In genomic region chr2:11873346-11873745, GRCh38 we compare ENCODE assay signal across 22 cellular contexts.
DNase-seq lines count a peak whose midpoint lies in the region; ATAC-seq and TF ChIP-seq lines count a peak whose summit lies in the region.
"Had no signal": no experiment of that assay in that cellular context is flagged by ENCODE, and none has a peak within 500 bp of the region (broad histone marks: within the 10 kb centered on the region; RNA-seq: fewer than 3 reads in every experiment).

No MANE protein-coding gene starts in this region.

- H3K4me3 Mint-ChIP-seq in naive thymus-derived CD4-positive, alpha-beta T cell, result peak overlapping the region in 1 of 10 donors; percentile 1
- H3K4me3 Mint-ChIP-seq in WTC11, result no peak overlapping the region
- H3K4me3 Mint-ChIP-seq in osteocyte (ENCODE audit: unreplicated experiment), result no peak overlapping the region
- H3K4me3 Mint-ChIP-seq: activated B cell treated with CpG ODN at 0.5 μM for 24 hours; mesothelial cell of epicardium; stimulated activated effector memory CD8-positive, alpha-beta T cell treated with anti-CD3 and anti-CD28 coated beads, Interleukin-12 subunit alpha, Interleukin-12 subunit beta, amount 100 ng/mL, for 72 hours had no signal

- H3K9me3 ChIP-seq in naive thymus-derived CD4-positive, alpha-beta T cell (ENCODE audit: control insufficient read depth in 2 of 3, low read length in 3 of 3), result no peaks in the 10 kb centered on the region
- H3K9me3 ChIP-seq: gastrocnemius medialis, HAP-1, left ventricle myocardium inferior, spleen, suprapubic skin had no signal

- CTCF ChIA-PET in naive thymus-derived CD4-positive, alpha-beta T cell (lab: Charles Lee), result interaction anchor here (1.0 kb wide), 1 partner anchor 11 kb away, joined by 3 read pairs; no protein-coding TSS in a partner anchor
- CTCF ChIA-PET in WTC11 (lab: Charles Lee), result interaction anchor here (2.9 kb wide), 1 partner anchor 9 kb away, joined by 13 read pairs; no protein-coding TSS in a partner anchor

- intact Hi-C loops in naive thymus-derived CD4-positive, alpha-beta T cell (cut with micrococcal nuclease), result no loop called here

- H3K36me3 Mint-ChIP-seq in naive thymus-derived CD4-positive, alpha-beta T cell, result no peaks in the 10 kb centered on the region
- H3K36me3 Mint-ChIP-seq in WTC11 (no peaks in the 10 kb centered on the region), osteocyte (ENCODE audit: unreplicated experiment) (no peaks in the 10 kb centered on the region)
- H3K36me3 Mint-ChIP-seq: mesothelial cell of epicardium; naive thymus-derived CD8-positive, alpha-beta T cell; stimulated activated effector memory CD8-positive, alpha-beta T cell treated with anti-CD3 and anti-CD28 coated beads, Interleukin-12 subunit alpha, Interleukin-12 subunit beta, amount 100 ng/mL, for 72 hours had no signal

- no peak for TF ChIP-seq POLR2A in NB4 (IDR thresholded peaks at IDR 0.05; ENCODE audit: extremely low read depth, insufficient read length)

- H3K36me3 ChIP-seq in naive thymus-derived CD4-positive, alpha-beta T cell (ENCODE audit: control insufficient read depth in 2 of 3, insufficient read depth in 3 of 3, low read length in 3 of 3), result no peaks in the 10 kb centered on the region
- H3K36me3 ChIP-seq: gastrocnemius medialis, HAP-1, left ventricle myocardium inferior, spleen, suprapubic skin had no signal

- no peak overlapping the region for H3K4me3 ChIP-seq in NB4 (ENCODE audit: low read depth, low read length)
- no peak overlapping the region for H3K4me3 ChIP-seq in naive thymus-derived CD4-positive, alpha-beta T cell (ENCODE audit: low read length)
- H3K4me3 ChIP-seq: gastrocnemius medialis, HAP-1, left ventricle myocardium inferior, spleen, suprapubic skin had no signal

- H3K27me3 ChIP-seq in naive thymus-derived CD4-positive, alpha-beta T cell (ENCODE audit: control insufficient read depth in 2 of 2, insufficient read depth in 2 of 2, low read length in 2 of 2), result no peaks in the 10 kb centered on the region
- H3K27me3 ChIP-seq: gastrocnemius medialis, spleen, suprapubic skin had no signal

- peak; percentile 44 for ATAC-seq in naive thymus-derived CD4-positive, alpha-beta T cell
- ATAC-seq in WTC11, result no peak
- ATAC-seq: gastrocnemius medialis; naive thymus-derived CD8-positive, alpha-beta T cell; stimulated activated effector memory CD8-positive, alpha-beta T cell treated with anti-CD3 and anti-CD28 coated beads, Interleukin-12 subunit alpha, Interleukin-12 subunit beta, amount 100 ng/mL, for 72 hours had no signal

- TF ChIP-seq CTCF in NB4 (IDR thresholded peaks at IDR 0.05; ENCODE audit: low read depth, low read length), result no peak
- TF ChIP-seq CTCF in WTC11 (IDR thresholded peaks at IDR 0.05), result no peak
- no peak for TF ChIP-seq CTCF in osteocyte (IDR thresholded peaks at IDR 0.05)

- peak overlapping the region in 1 of 9 donors; percentile 59 for H3K27ac Mint-ChIP-seq in naive thymus-derived CD4-positive, alpha-beta T cell
- H3K27ac Mint-ChIP-seq in WTC11 (no peak overlapping the region), osteocyte (ENCODE audit: unreplicated experiment) (no peak overlapping the region)
- H3K27ac Mint-ChIP-seq: activated B cell treated with CpG ODN at 0.5 μM for 24 hours; mesothelial cell of epicardium; stimulated activated effector memory CD8-positive, alpha-beta T cell treated with anti-CD3 and anti-CD28 coated beads, Interleukin-12 subunit alpha, Interleukin-12 subunit beta, amount 100 ng/mL, for 72 hours had no signal

- H3K27ac ChIP-seq in naive thymus-derived CD4-positive, alpha-beta T cell (ENCODE audit: low read depth, low read length), result no peak overlapping the region
- H3K27ac ChIP-seq: gastrocnemius medialis, left ventricle myocardium inferior, suprapubic skin had no signal

- H3K4me1 Mint-ChIP-seq in naive thymus-derived CD4-positive, alpha-beta T cell, result peaks cover 0 to 18% (median 13%) of the 10 kb centered on the region in 7 donors
- H3K4me1 Mint-ChIP-seq in WTC11, result peaks cover 26% of the 10 kb centered on the region
- H3K4me1 Mint-ChIP-seq in osteocyte (ENCODE audit: unreplicated experiment), result no peaks in the 10 kb centered on the region
- H3K4me1 Mint-ChIP-seq: stimulated activated effector memory CD8-positive, alpha-beta T cell treated with anti-CD3 and anti-CD28 coated beads, Interleukin-12 subunit alpha, Interleukin-12 subunit beta, amount 100 ng/mL, for 72 hours had no signal

- POLR2A ChIA-PET in naive thymus-derived CD4-positive, alpha-beta T cell (lab: Charles Lee), result interaction anchor here (0.7 kb wide), 1 partner anchor 422 kb away, joined by 3 read pairs; no protein-coding TSS in a partner anchor
- POLR2A ChIA-PET in WTC11 (lab: Charles Lee), result no interaction called here

- no peaks in the 10 kb centered on the region for H3K4me1 ChIP-seq in naive thymus-derived CD4-positive, alpha-beta T cell (ENCODE audit: control insufficient read depth in 2 of 2, insufficient read depth in 2 of 2, low read length in 2 of 2)
- H3K4me1 ChIP-seq: gastrocnemius medialis, HAP-1, left ventricle myocardium inferior had no signal

- H3K9me3 Mint-ChIP-seq in naive thymus-derived CD4-positive, alpha-beta T cell, result no peaks in the 10 kb centered on the region
- H3K9me3 Mint-ChIP-seq in WTC11, result peaks cover 3% of the 10 kb centered on the region; the same call in 1 of the 2 replicates
- H3K9me3 Mint-ChIP-seq in osteocyte (ENCODE audit: unreplicated experiment), result no peaks in the 10 kb centered on the region
- H3K9me3 Mint-ChIP-seq: activated B cell treated with CpG ODN at 0.5 μM for 24 hours; mesothelial cell of epicardium; naive thymus-derived CD8-positive, alpha-beta T cell; stimulated activated effector memory CD8-positive, alpha-beta T cell treated with anti-CD3 and anti-CD28 coated beads, Interleukin-12 subunit alpha, Interleukin-12 subunit beta, amount 100 ng/mL, for 72 hours had no signal

- DNase-seq in SIG-M5 treated with dmso at 0.1 percent for 504 hours (lab: John Stamatoyannopoulos, UW; ENCODE audit: unreplicated experiment) (peak; percentile 65), SIG-M5 (lab: John Stamatoyannopoulos, UW) (no peak), NB4 (ENCODE audit: low read depth) (peak; percentile 64), dermis blood vessel endothelial cell (peak; percentile 16), WTC11 (ENCODE audit: low spot score) (no peak), osteocyte (ENCODE audit: extremely low spot score, unreplicated experiment) (no peak)
- no peak for DNase-seq in naive thymus-derived CD4-positive, alpha-beta T cell
- DNase-seq in activated naive CD4-positive, alpha-beta T cell treated with anti-CD3 and anti-CD28 coated beads, Interleukin-2, amount 50 U/mL, for 16 hours, result no peak
- DNase-seq: activated B cell treated with CpG ODN at 0.5 μM for 24 hours; activated effector memory CD4-positive, alpha-beta T cell treated with Interleukin-2 at 50 U/mL for 16 hours; erythroblast; gastrocnemius medialis; left ventricle myocardium inferior; naive thymus-derived CD8-positive, alpha-beta T cell; retina; spleen; stimulated activated CD4-positive, alpha-beta T cell treated with anti-CD3 and anti-CD28 coated beads, Interleukin-2, amount 100 ng/mL, for 48 hours; T1000 had no signal

- H3K27me3 Mint-ChIP-seq in naive thymus-derived CD4-positive, alpha-beta T cell, result peaks cover 0 to 23% (median 0%) of the 10 kb centered on the region in 5 donors
- H3K27me3 Mint-ChIP-seq in WTC11 (ENCODE audit: low read depth) (no peaks in the 10 kb centered on the region; the same call in 1 of the 2 replicates), osteocyte (ENCODE audit: unreplicated experiment) (no peaks in the 10 kb centered on the region)
- H3K27me3 Mint-ChIP-seq: activated B cell treated with CpG ODN at 0.5 μM for 24 hours had no signal

TF ChIP-seq in WTC11, 78 proteins besides CTCF, POLR2A, EP300 and RAD21 (continues in another document):
- TF ChIP-seq MAX (CRISPR knock-in tag; IDR thresholded peaks at IDR 0.05) (no peak), NFYB (CRISPR knock-in tag; conservative IDR thresholded peaks at IDR 0.05; ENCODE audit: low read depth) (no peak), ZNF671 (CRISPR knock-in tag; IDR thresholded peaks at IDR 0.05) (no peak), STAT6 (CRISPR knock-in tag; conservative IDR thresholded peaks at IDR 0.05; ENCODE audit: low read depth) (no peak), ETV6 (CRISPR knock-in tag; IDR thresholded peaks at IDR 0.05) (no peak), ELF4 (CRISPR knock-in tag; IDR thresholded peaks at IDR 0.05; ENCODE audit: low read depth) (no peak), ATF3 (CRISPR knock-in tag; conservative IDR thresholded peaks at IDR 0.05) (no peak)

Comparison
In these comparisons a context has a peak if more than half of its experiments do, and no peak if none do; other contexts are left out.
1. DNase-seq: peak in SIG-M5 treated with dmso at 0.1 percent for 504 hours (single experiment), NB4 (single experiment) and dermis blood vessel endothelial cell (single experiment); none in SIG-M5 (single experiment), naive thymus-derived CD4-positive, alpha-beta T cell (0 of 9), activated naive CD4-positive, alpha-beta T cell treated with anti-CD3 and anti-CD28 coated beads, Interleukin-2, amount 50 U/mL, for 16 hours (single experiment), WTC11 (single experiment) and osteocyte (single experiment).